ENCODE assay signal across 12 cellular contexts in the genomic region with DNA sequence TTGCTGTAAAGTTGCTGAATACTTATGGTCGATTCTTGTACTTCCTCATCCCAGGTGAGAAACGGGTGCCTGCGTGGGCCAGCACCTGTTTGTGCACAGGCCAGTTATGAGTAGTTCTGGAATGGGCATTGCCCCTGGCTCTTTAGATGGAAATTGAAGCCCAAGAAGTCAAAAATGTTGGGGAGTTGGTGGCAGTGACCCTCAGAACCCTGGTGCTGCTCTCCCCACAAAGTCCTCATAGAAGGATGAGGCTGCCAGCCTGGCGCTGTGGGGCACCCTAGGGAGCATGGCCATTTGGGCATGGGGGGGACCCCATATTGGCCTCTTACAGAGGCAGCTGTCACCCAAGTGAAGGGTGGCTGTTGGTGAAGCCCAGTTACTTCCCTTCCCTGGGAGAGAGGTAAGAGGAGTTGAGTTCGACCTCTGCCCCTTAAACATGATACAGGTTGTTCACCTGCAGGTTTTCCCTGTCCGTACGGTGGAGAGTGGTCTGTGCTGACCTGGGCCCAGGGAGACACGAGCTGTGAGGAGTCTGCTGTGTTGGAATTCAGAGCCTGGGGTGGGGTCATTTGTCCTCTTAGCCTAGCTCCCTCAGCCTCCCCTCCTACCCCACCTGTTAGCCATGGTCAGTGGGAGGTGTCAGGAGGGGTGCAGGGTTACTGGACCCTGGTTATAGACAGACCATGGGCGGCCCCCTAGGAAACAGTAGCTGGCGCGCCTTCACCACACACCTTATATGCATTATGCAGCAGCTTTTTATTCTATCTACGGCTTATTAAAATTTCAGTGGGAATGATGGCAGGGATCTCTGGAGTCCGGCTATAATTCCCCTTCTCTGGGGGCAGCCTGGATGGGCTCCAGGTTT. TPM values are rescaled to one million over a fixed set of nuclear protein-coding genes. Genes with fewer than 3 reads are reported as not detected.
DNase-seq lines count a peak whose midpoint lies in the region; ATAC-seq and TF ChIP-seq lines count a peak whose summit lies in the region.
"Had no signal": no experiment of that assay in that cellular context is flagged by ENCODE, and none has a peak within 500 bp of the region (broad histone marks: within the 10 kb centered on the region; RNA-seq: fewer than 3 reads in every experiment).

No MANE protein-coding gene starts in this region.

- no peak overlapping the region; the same call in 1 of the 2 replicates for H3K14ac ChIP-seq in H9 (ENCODE audit: insufficient read depth, low read length)

- H3K27ac ChIP-seq in CD4-positive, alpha-beta T cell (ENCODE audit: low read depth, low read length), result no peak overlapping the region
- H3K27ac ChIP-seq in H9 (ENCODE audit: insufficient read length, low read depth, low read length), result no peak overlapping the region
- H3K27ac ChIP-seq: ascending aorta had no signal

- no peak overlapping the region for H3K23ac ChIP-seq in H9 (ENCODE audit: insufficient read length, low read depth, low read length)

- peaks cover 9% of the 10 kb centered on the region for H3K79me1 ChIP-seq in H9 (ENCODE audit: insufficient read depth, low read depth, low read length, poor library complexity, severe bottlenecking)

- no peak for TF ChIP-seq CTCF in CD4-positive, alpha-beta T cell (IDR thresholded peaks at IDR 0.05)
- TF ChIP-seq CTCF in H9 (conservative IDR thresholded peaks at IDR 0.05), result no peak

- H4K5ac ChIP-seq in H9 (ENCODE audit: insufficient read length, low read depth, low read length), result no peak overlapping the region

- no peak for DNase-seq in CD4-positive, alpha-beta T cell
- no peak for DNase-seq in H9
- no peak for DNase-seq in activated T-helper 2 cell treated with anti-CD3 and anti-CD28 coated beads, Interferon-gamma antibody, Interleukin-2, Interleukin-4, amounts not matched to agents 10 μg/mL and 5 μg/mL and 100 μg/mL, durations not matched to agents 14 hours and 24 hours and 36 hours (ENCODE audit: low spot score)
- DNase-seq in mesenteric fat pad (ENCODE audit: low spot score), result peak; percentile 60
- DNase-seq in hypothalamus (lab: John Stamatoyannopoulos, UW), result no peak
- DNase-seq in NCI-H69 (lab: John Stamatoyannopoulos, UW), result no peak
- DNase-seq: DMS 273 treated with DMSO at 0.1 percent for 48 hours had no signal

- CTCF ChIA-PET in CD4-positive, alpha-beta T cell (lab: Charles Lee), result no interaction called here

- no peak overlapping the region for H3K18ac ChIP-seq in H9 (ENCODE audit: insufficient read length, low read depth, low read length)

- intact Hi-C loops in CD4-positive, alpha-beta T cell (cut with DNase I, micrococcal nuclease), result loop anchor here in 1 of 2 experiments (10.0 kb wide), 1 partner anchor 1397 kb away; a partner anchor contains a TSS
- intact Hi-C loops in activated T-helper 2 cell treated with anti-CD3 and anti-CD28 coated beads, Interferon-gamma antibody, Interleukin-2, Interleukin-4, amounts not matched to agents 10 μg/mL and 5 μg/mL and 100 μg/mL, durations not matched to agents 14 hours and 24 hours and 36 hours (cut with micrococcal nuclease), result loop anchor here (10.0 kb wide), 1 partner anchor 513 kb away; a partner anchor contains a TSS

- H3K4me2 ChIP-seq in H9 (ENCODE audit: insufficient read depth, insufficient read length, low read length), result no peak overlapping the region

- ATAC-seq in CD4-positive, alpha-beta T cell (ENCODE audit: poor library complexity), result no peak
- no peak for ATAC-seq in GM19023 (IDR thresholded peaks at IDR 0.05; ENCODE audit: unreplicated experiment)
- ATAC-seq: mucosa of descending colon had no signal

- H3K9me3 ChIP-seq in CD4-positive, alpha-beta T cell (ENCODE audit: control insufficient read depth, low read length), result no peaks in the 10 kb centered on the region
- no peaks in the 10 kb centered on the region for H3K9me3 ChIP-seq in H9 (ENCODE audit: control insufficient read depth, low read depth, low read length)
- H3K9me3 ChIP-seq: ascending aorta, mucosa of descending colon, Peyer's patch, tibial nerve had no signal

- peaks cover 6% of the 10 kb centered on the region for H3K4me1 ChIP-seq in H9 (ENCODE audit: insufficient read depth, low read length)

- H3T11ph ChIP-seq in H9 (ENCODE audit: low read length), result no peak overlapping the region

- no peaks in the 10 kb centered on the region for H3K27me3 Mint-ChIP-seq in CD4-positive, alpha-beta T cell
- H3K27me3 Mint-ChIP-seq in H9 (ENCODE audit: low read depth), result no peaks in the 10 kb centered on the region; the same call in 1 of the 2 replicates
- no peaks in the 10 kb centered on the region for H3K27me3 Mint-ChIP-seq in activated T-helper 2 cell treated with anti-CD3 and anti-CD28 coated beads, Interferon-gamma antibody, Interleukin-2, Interleukin-4, amounts not matched to agents 10 μg/mL and 5 μg/mL and 100 μg/mL, durations not matched to agents 14 hours and 24 hours and 36 hours (ENCODE audit: low read depth)

- peaks cover 69% of the 10 kb centered on the region for H3K36me3 Mint-ChIP-seq in CD4-positive, alpha-beta T cell (ENCODE audit: low read depth)
- H3K36me3 Mint-ChIP-seq in H9 (ENCODE audit: insufficient read depth in 1 of 3, low read depth in 3 of 3), result peaks cover 60 to 82% (median 72%) of the 10 kb centered on the region in 3 experiments
- peaks cover 75% of the 10 kb centered on the region for H3K36me3 Mint-ChIP-seq in activated T-helper 2 cell treated with anti-CD3 and anti-CD28 coated beads, Interferon-gamma antibody, Interleukin-2, Interleukin-4, amounts not matched to agents 10 μg/mL and 5 μg/mL and 100 μg/mL, durations not matched to agents 14 hours and 24 hours and 36 hours (ENCODE audit: low read depth)

- POLR2A ChIA-PET in CD4-positive, alpha-beta T cell (lab: Charles Lee), result no interaction called here

- no peak overlapping the region for H4K8ac ChIP-seq in H9 (replicated peaks; ENCODE audit: insufficient read length, low read depth, low read length)

- no peak overlapping the region for H3K4me3 Mint-ChIP-seq in CD4-positive, alpha-beta T cell
- H3K4me3 Mint-ChIP-seq in H9, result peak overlapping the region; percentile 57 to 88
- no peak overlapping the region for H3K4me3 Mint-ChIP-seq in activated T-helper 2 cell treated with anti-CD3 and anti-CD28 coated beads, Interferon-gamma antibody, Interleukin-2, Interleukin-4, amounts not matched to agents 10 μg/mL and 5 μg/mL and 100 μg/mL, durations not matched to agents 14 hours and 24 hours and 36 hours (ENCODE audit: low read depth)

- no peak overlapping the region for H3K9ac ChIP-seq in H9 (ENCODE audit: extremely low read depth, insufficient read length, low read length)

- peaks cover 4% of the 10 kb centered on the region for H3K23me2 ChIP-seq in H9 (ENCODE audit: insufficient read length, low read depth, low read length, poor library complexity, severe bottlenecking)

- no peak overlapping the region for H2AK5ac ChIP-seq in H9 (ENCODE audit: insufficient read length, low read length)

- no peak overlapping the region for H2BK12ac ChIP-seq in H9 (ENCODE audit: insufficient read length, low read depth, low read length)

- no peak overlapping the region for H3K56ac ChIP-seq in H9 (ENCODE audit: insufficient read length, low read depth, low read length)

- H2BK20ac ChIP-seq in H9 (ENCODE audit: low read depth, low read length, poor library complexity, severe bottlenecking), result no peak overlapping the region

- peak overlapping the region; percentile 84 for H3K27ac Mint-ChIP-seq in CD4-positive, alpha-beta T cell
- H3K27ac Mint-ChIP-seq in H9, result peak overlapping the region; percentile 46 to 96 (median 73); a peak in 3 of 7 replicates
- H3K27ac Mint-ChIP-seq in activated T-helper 2 cell treated with anti-CD3 and anti-CD28 coated beads, Interferon-gamma antibody, Interleukin-2, Interleukin-4, amounts not matched to agents 10 μg/mL and 5 μg/mL and 100 μg/mL, durations not matched to agents 14 hours and 24 hours and 36 hours, result peak overlapping the region; percentile 31

- H4K91ac ChIP-seq in H9 (ENCODE audit: insufficient read length, low read depth, low read length), result no peak overlapping the region

- WGBS in H9 (ENCODE audit: extremely low coverage, insufficient read length, low lambda C conversion rate), result no CpG with 5 or more reads among the region's 13 CpGs

- H3K27me3 ChIP-seq in CD4-positive, alpha-beta T cell (ENCODE audit: control insufficient read depth, insufficient read depth, low read length), result no peaks in the 10 kb centered on the region
- no peaks in the 10 kb centered on the region for H3K27me3 ChIP-seq in H9 (ENCODE audit: insufficient read depth, low read length)
- H3K27me3 ChIP-seq: ascending aorta, Peyer's patch, tibial nerve had no signal

- no peak overlapping the region for H2BK15ac ChIP-seq in H9 (ENCODE audit: low read depth, low read length)

- no peak overlapping the region for H2BK120ac ChIP-seq in H9 (ENCODE audit: low read depth, low read length, poor library complexity, severe bottlenecking)

- H4K20me1 ChIP-seq in H9 (ENCODE audit: control insufficient read depth, insufficient read depth, insufficient read length), result no peaks in the 10 kb centered on the region

- H3K79me2 ChIP-seq in H9 (ENCODE audit: insufficient read depth, low read length), result peaks cover 35% of the 10 kb centered on the region; the same call in 1 of the 2 replicates

- peaks cover 39% of the 10 kb centered on the region for H3K4me1 Mint-ChIP-seq in CD4-positive, alpha-beta T cell (ENCODE audit: low read depth)
- peaks cover 53 to 72% of the 10 kb centered on the region in 2 experiments for H3K4me1 Mint-ChIP-seq in H9
- peaks cover 61% of the 10 kb centered on the region for H3K4me1 Mint-ChIP-seq in activated T-helper 2 cell treated with anti-CD3 and anti-CD28 coated beads, Interferon-gamma antibody, Interleukin-2, Interleukin-4, amounts not matched to agents 10 μg/mL and 5 μg/mL and 100 μg/mL, durations not matched to agents 14 hours and 24 hours and 36 hours (ENCODE audit: low read depth)

- no peaks in the 10 kb centered on the region for H3K9me3 Mint-ChIP-seq in CD4-positive, alpha-beta T cell
- H3K9me3 Mint-ChIP-seq in H9, result no peaks in the 10 kb centered on the region; a peak in 1 of 5 replicates
- no peaks in the 10 kb centered on the region for H3K9me3 Mint-ChIP-seq in activated T-helper 2 cell treated with anti-CD3 and anti-CD28 coated beads, Interferon-gamma antibody, Interleukin-2, Interleukin-4, amounts not matched to agents 10 μg/mL and 5 μg/mL and 100 μg/mL, durations not matched to agents 14 hours and 24 hours and 36 hours

- no peak overlapping the region for H2AFZ ChIP-seq in H9 (ENCODE audit: low read length)

- H2BK5ac ChIP-seq in H9 (ENCODE audit: insufficient read length, low read length), result no peak overlapping the region

- H3K4ac ChIP-seq in H9 (ENCODE audit: low read depth, low read length), result no peak overlapping the region

RNA-seq across cellular contexts. Expression of a gene that starts 4.9 kb away (rescaled TPM):
- total RNA-seq in CD4-positive, alpha-beta T cell, result 100 to 1,000 TPM; 102 to 107 TPM
- total RNA-seq in H9 (2021), result 2,116 and 2,191 TPM in 2 replicates
- 412 and 422 TPM in 2 replicates for total RNA-seq in activated T-helper 2 cell treated with anti-CD3 and anti-CD28 coated beads, Interferon-gamma antibody, Interleukin-2, Interleukin-4, amounts not matched to agents 10 μg/mL and 5 μg/mL and 100 μg/mL, durations not matched to agents 14 hours and 24 hours and 36 hours
- total RNA-seq in mesenteric fat pad, result 32.3 TPM

RNA-seq across cellular contexts. Expression of a gene that starts 7.2 kb away (rescaled TPM):
- total RNA-seq in CD4-positive, alpha-beta T cell, result 10 to 100 TPM; 22.0 to 23.9 TPM
- 5.1 and 5.4 TPM in 2 replicates for total RNA-seq in H9 (2021)
- 16.6 and 17.3 TPM in 2 replicates for total RNA-seq in activated T-helper 2 cell treated with anti-CD3 and anti-CD28 coated beads, Interferon-gamma antibody, Interleukin-2, Interleukin-4, amounts not matched to agents 10 μg/mL and 5 μg/mL and 100 μg/mL, durations not matched to agents 14 hours and 24 hours and 36 hours
- 16.3 TPM for total RNA-seq in mesenteric fat pad

Comparison
In these comparisons a context has a peak if more than half of its experiments do, and no peak if none do; other contexts are left out.
1. H3K27ac Mint-ChIP-seq: peak in every context shown above with its lines; median percentile 84 in CD4-positive, alpha-beta T cell; 73 in H9; 31 in activated T-helper 2 cell treated with anti-CD3 and anti-CD28 coated beads, Interferon-gamma antibody, Interleukin-2, Interleukin-4, amounts not matched to agents 10 μg/mL and 5 μg/mL and 100 μg/mL, durations not matched to agents 14 hours and 24 hours and 36 hours.
2. H3K4me3 Mint-ChIP-seq: peak in H9 (2 of 2); none in CD4-positive, alpha-beta T cell (single experiment) and activated T-helper 2 cell treated with anti-CD3 and anti-CD28 coated beads, Interferon-gamma antibody, Interleukin-2, Interleukin-4, amounts not matched to agents 10 μg/mL and 5 μg/mL and 100 μg/mL, durations not matched to agents 14 hours and 24 hours and 36 hours (single experiment).